In genomic region chr5:72355706-72356299, GRCh38 we compare ENCODE assay signal across 9 cellular contexts. TPM values are rescaled to one million over a fixed set of nuclear protein-coding genes. Genes with fewer than 3 reads are reported as not detected.
A peak's percentile ranks its signal among the peaks of the same experiment; 100 is the strongest.
DNase-seq lines count a peak whose midpoint lies in the region; ATAC-seq and TF ChIP-seq lines count a peak whose summit lies in the region.
"Had no signal": no experiment of that assay in that cellular context is flagged by ENCODE, and none has a peak within 500 bp of the region (broad histone marks: within the 10 kb centered on the region; RNA-seq: fewer than 3 reads in every experiment).

No MANE protein-coding gene starts in this region.

- no peak overlapping the region for H3K4me3 ChIP-seq in liver (ENCODE audit: low read depth in 1 of 3, low read length in 3 of 3)

- TF ChIP-seq CTCF in Calu3 (IDR thresholded peaks at IDR 0.05; ENCODE audit: unreplicated experiment): no peak
- no peak for TF ChIP-seq CTCF in liver (IDR thresholded peaks at IDR 0.05; ENCODE audit: low read depth, low read length, missing input control)

- no peaks in the 10 kb centered on the region for H3K9me3 Mint-ChIP-seq in Calu3 (ENCODE audit: low read depth, unreplicated experiment)
- H3K9me3 Mint-ChIP-seq: central memory CD8-positive, alpha-beta T cell had no signal

- H3K4me1 Mint-ChIP-seq in Calu3 (ENCODE audit: low read depth, unreplicated experiment): no peaks in the 10 kb centered on the region
- H3K4me1 Mint-ChIP-seq: central memory CD8-positive, alpha-beta T cell had no signal

- no TSS peak for BruUV-seq in Calu3 (replicated peaks; lab: Mats Ljungman, UMichigan)

- H3K9me3 ChIP-seq in liver (ENCODE audit: control insufficient read depth in 4 of 4, low read length in 3 of 4): no peaks in the 10 kb centered on the region

- no peaks in the 10 kb centered on the region for H3K4me1 ChIP-seq in liver (ENCODE audit: control insufficient read depth in 4 of 4, insufficient read depth in 4 of 4, low read length in 3 of 4)

- TF ChIP-seq RAD21 in liver (IDR thresholded peaks at IDR 0.05): peak; percentile 54 to 58

- CTCF ChIA-PET in Calu3 (lab: Charles Lee): interaction anchor here (0.6 kb wide), 1 partner anchor 168 kb away, joined by 3 read pairs; no protein-coding TSS in a partner anchor

- DNase-seq in Calu3 (peak; percentile 6), M059J (ENCODE audit: low read depth) (peak; percentile 66), caudate nucleus (lab: John Stamatoyannopoulos, UW) (peak in 42 of 61 donors; percentile 2 to 73 (median 20)), NCI-H2029 treated with DMSO at 0.1 percent for 48 hours (lab: John Stamatoyannopoulos, UW) (no peak)
- no peak for DNase-seq in activated CD4-positive, CD25-positive, alpha-beta regulatory T cell (lab: John Stamatoyannopoulos, UW)
- no peak for DNase-seq in activated naive CD4-positive, alpha-beta T cell treated with anti-CD3 and anti-CD28 coated beads, Interleukin-2, amount 50 U/mL, for 16 hours

- H3K4me3 Mint-ChIP-seq in Calu3 (ENCODE audit: low read depth, unreplicated experiment): no peak overlapping the region
- H3K4me3 Mint-ChIP-seq: central memory CD8-positive, alpha-beta T cell had no signal

- no peak for ATAC-seq in HG03095 (IDR thresholded peaks at IDR 0.05; ENCODE audit: unreplicated experiment)

- H3K27me3 Mint-ChIP-seq in Calu3 (ENCODE audit: unreplicated experiment): no peaks in the 10 kb centered on the region
- H3K27me3 Mint-ChIP-seq: central memory CD8-positive, alpha-beta T cell had no signal

- H3K36me3 ChIP-seq in liver (ENCODE audit: control insufficient read depth in 4 of 4, insufficient read depth in 3 of 4, low read depth in 1 of 4, low read length in 3 of 4): peaks cover 0 to 21% (median 10%) of the 10 kb centered on the region in 4 donors

- H3K27ac ChIP-seq in caudate nucleus (ENCODE audit: low read depth, low read length) (no peak overlapping the region), liver (ENCODE audit: low read depth in 1 of 2, low read length in 2 of 2) (no peak overlapping the region)

- no peaks in the 10 kb centered on the region for H3K27me3 ChIP-seq in liver (ENCODE audit: control insufficient read depth in 4 of 4, insufficient read depth in 4 of 4, low read length in 3 of 4)

- H3K27ac Mint-ChIP-seq in Calu3 (ENCODE audit: unreplicated experiment): no peak overlapping the region

- intact Hi-C loops in Calu3 (cut with micrococcal nuclease; ENCODE audit: unreplicated experiment): no loop called here

- H3K36me3 Mint-ChIP-seq in Calu3 (ENCODE audit: insufficient read depth, unreplicated experiment): peaks cover 8% of the 10 kb centered on the region

- 86% methylated on average over 5 of the region's 5 CpGs for WGBS in liver

- no peak overlapping the region for H3K9ac ChIP-seq in liver (ENCODE audit: low read depth in 1 of 2, low read length in 2 of 2)

TF ChIP-seq in liver, 16 proteins besides CTCF, POLR2A, EP300 and RAD21:
- TF ChIP-seq EGR1 (IDR thresholded peaks at IDR 0.05; ENCODE audit: low read depth in 2 of 2) (no peak), HNF4A (conservative IDR thresholded peaks at IDR 0.05) (no peak), REST (IDR thresholded peaks at IDR 0.05) (no peak), MAX (IDR thresholded peaks at IDR 0.05) (no peak), YY1 (IDR thresholded peaks at IDR 0.05) (no peak), RXRA (IDR thresholded peaks at IDR 0.05) (no peak), ATF3 (IDR thresholded peaks at IDR 0.05) (no peak), HNF4G (IDR thresholded peaks at IDR 0.05) (no peak), FOXA1 (IDR thresholded peaks at IDR 0.05) (no peak), JUND (IDR thresholded peaks at IDR 0.05) (no peak), FOXA2 (IDR thresholded peaks at IDR 0.05) (no peak), ZBTB33 (IDR thresholded peaks at IDR 0.05) (no peak), SP1 (IDR thresholded peaks at IDR 0.05) (no peak), NR2F2 (IDR thresholded peaks at IDR 0.05) (no peak), TAF1 (conservative IDR thresholded peaks at IDR 0.05) (no peak)

RNA-seq across cellular contexts. Expression of gene PTCD2, which starts 35.6 kb away (rescaled TPM):
- total RNA-seq in Calu3 (2022) (14.3 and 16.2 TPM in 2 replicates), liver (1 to 10 TPM; 5.5 to 5.9 TPM)
- total RNA-seq in M059J (2014; rRNA removed; shearing (Covaris generic)): 6.7 and 12.6 TPM in 2 replicates
- 1 to 10 TPM; 4.4 to 4.9 TPM for polyA plus RNA-seq in liver

RNA-seq across cellular contexts. Expression of gene MRPS27, which starts 35.8 kb away (rescaled TPM):
- total RNA-seq in Calu3 (2022) (57.7 and 61.2 TPM in 2 replicates), liver (10 to 100 TPM; 38.3 to 38.7 TPM)
- 75.0 and 82.0 TPM in 2 replicates for total RNA-seq in M059J (2014; rRNA removed; shearing (Covaris generic))
- polyA plus RNA-seq in liver: 10 to 100 TPM; 17.6 to 31.5 TPM

Comparison
In these comparisons a context has a peak if more than half of its experiments do, and no peak if none do; other contexts are left out.
1. DNase-seq: peak in Calu3 (single experiment), M059J (single experiment) and caudate nucleus (42 of 61); none in NCI-H2029 treated with DMSO at 0.1 percent for 48 hours (single experiment), activated CD4-positive, CD25-positive, alpha-beta regulatory T cell (0 of 4) and activated naive CD4-positive, alpha-beta T cell treated with anti-CD3 and anti-CD28 coated beads, Interleukin-2, amount 50 U/mL, for 16 hours (single experiment).